In the genomic region with DNA sequence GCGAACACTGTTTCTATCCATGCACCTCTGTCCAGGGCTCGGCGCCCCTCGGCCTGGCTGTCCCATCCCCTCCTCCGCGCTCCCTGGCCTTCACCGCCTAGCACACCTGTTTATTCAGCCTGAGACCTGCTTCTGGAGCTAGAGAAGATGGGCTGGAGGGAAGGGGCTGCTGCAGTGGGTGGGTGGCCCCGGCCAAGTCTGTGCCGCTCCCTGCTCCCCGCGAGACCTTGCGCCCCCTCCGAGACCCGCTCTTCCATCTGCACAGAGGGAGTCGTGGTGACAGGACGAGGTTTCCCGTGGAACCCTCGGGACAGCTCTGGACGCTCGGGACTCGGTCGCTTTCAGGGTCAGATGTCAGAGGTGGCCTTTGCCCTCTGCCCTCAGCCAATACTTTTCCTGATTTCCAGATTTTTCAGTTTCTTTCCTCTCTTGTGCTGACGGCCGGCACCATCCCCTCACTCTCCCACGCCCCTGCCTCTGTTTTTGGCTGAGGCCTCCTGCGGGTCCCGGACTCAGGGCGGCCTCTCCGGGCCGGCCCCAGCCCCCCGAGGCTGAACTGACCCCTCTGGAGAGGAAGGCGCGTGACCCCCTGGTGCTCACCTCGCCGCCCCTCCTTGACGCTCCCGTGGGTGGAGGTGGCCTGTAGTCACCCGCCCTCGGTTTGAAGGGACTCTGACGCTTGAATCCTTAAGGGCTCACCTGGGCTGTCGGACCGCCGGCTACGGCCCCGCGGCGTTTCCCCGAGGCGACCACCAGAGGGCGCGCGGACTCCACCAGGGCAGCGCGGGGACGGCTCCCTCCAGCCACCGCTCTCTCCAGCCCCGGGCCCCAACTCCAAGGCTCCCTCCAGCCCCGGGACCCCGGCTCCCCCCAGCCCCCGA, we compare ENCODE assay signal across 8 cellular contexts. TPM values are rescaled to one million over a fixed set of nuclear protein-coding genes. Genes with fewer than 3 reads are reported as not detected.
DNase-seq lines count a peak whose midpoint lies in the region; ATAC-seq and FAIRE-seq lines count a peak whose summit lies in the region.

No MANE protein-coding gene starts in this region.

- no peaks in the 10 kb centered on the region for H3K9me3 Mint-ChIP-seq in activated naive CD4-positive, alpha-beta T cell treated with anti-CD3 and anti-CD28 coated beads, Interleukin-2, amount 50 U/mL, for 72 hours

- no peaks in the 10 kb centered on the region for H3K4me1 ChIP-seq in small intestine (ENCODE audit: control insufficient read depth in 2 of 2, insufficient read depth in 1 of 2, low read depth in 1 of 2, low read length in 1 of 2)

- H3K36me3 Mint-ChIP-seq in activated naive CD4-positive, alpha-beta T cell treated with anti-CD3 and anti-CD28 coated beads, Interleukin-2, amount 50 U/mL, for 72 hours = no peaks in the 10 kb centered on the region

- no peak overlapping the region for H3K4me3 ChIP-seq in small intestine (ENCODE audit: low read depth in 1 of 2, low read length in 2 of 2)

- 27 to 41% (median 28%) methylated on average over 38 to 60 of the region's 60 CpGs for WGBS in small intestine, 3 donors

- in situ Hi-C loops in SK-MEL-5 (cut with HindIII; ENCODE audit: low pct_unique_long_range_greater_than_20kb, low sequenced_read_pairs) = no loop called here

- FAIRE-seq in small intestine (lab: Jason Lieb, UNC) = no peak

- peaks cover 0 to 11% of the 10 kb centered on the region in 2 donors for H3K27me3 ChIP-seq in small intestine (ENCODE audit: control insufficient read depth in 2 of 2, insufficient read depth in 2 of 2, low read length in 2 of 2)

- no peaks in the 10 kb centered on the region for H3K36me3 ChIP-seq in small intestine (ENCODE audit: control insufficient read depth in 2 of 2, insufficient read depth in 2 of 2, low read length in 2 of 2)

- ATAC-seq in HG03045 (IDR thresholded peaks at IDR 0.05; ENCODE audit: unreplicated experiment) (peak; percentile 49), left ventricle myocardium superior (peak; percentile 89)
- ATAC-seq in activated naive CD4-positive, alpha-beta T cell treated with anti-CD3 and anti-CD28 coated beads, Interleukin-2, amount 50 U/mL, for 72 hours = peak; percentile 76 to 82

- H3K27ac Mint-ChIP-seq in activated naive CD4-positive, alpha-beta T cell treated with anti-CD3 and anti-CD28 coated beads, Interleukin-2, amount 50 U/mL, for 72 hours = no peak overlapping the region

- peak; percentile 27 to 60 (median 45) for DNase-seq in NCI-H1417 (lab: John Stamatoyannopoulos, UW)
- no peak for DNase-seq in NCI-H1417 treated with DMSO at 0.1 percent for 48 hours (lab: John Stamatoyannopoulos, UW)
- peak; percentile 35 for DNase-seq in SK-MEL-5 (ENCODE audit: low read depth, low spot score)
- DNase-seq in activated naive CD4-positive, alpha-beta T cell treated with anti-CD3 and anti-CD28 coated beads, Interleukin-2, amount 50 U/mL, for 72 hours (ENCODE audit: low spot score in 2 of 2) = peak; percentile 66 to 88
- DNase-seq in left ventricle myocardium superior = peak; percentile 76
- peak; percentile 39 for DNase-seq in small intestine
- no peak for DNase-seq in MV-4-11 (lab: John Stamatoyannopoulos, UW)

- H3K27ac ChIP-seq in small intestine (ENCODE audit: low read depth in 1 of 2, low read length in 1 of 2) = no peak overlapping the region

- intact Hi-C loops in left ventricle myocardium superior (cut with micrococcal nuclease) = no loop called here

- no peaks in the 10 kb centered on the region for H3K9me3 ChIP-seq in small intestine (ENCODE audit: control insufficient read depth, low read depth)

RNA-seq across cellular contexts. Expression of gene SHH, which starts 15.6 kb away (rescaled TPM):
- 0.03 and 0.08 TPM in 2 replicates for total RNA-seq in SK-MEL-5 (2014; rRNA removed; shearing (Covaris generic))
- polyA plus RNA-seq in SK-MEL-5 (2015; cell fraction: cytosol; rRNA removed) = 0.09 TPM in 1 of 2 replicates, not detected in the other
- 0.12 TPM in 2 replicates for polyA plus RNA-seq in SK-MEL-5 (2015; cell fraction: nucleus; rRNA removed)
- not detected for total RNA-seq in activated naive CD4-positive, alpha-beta T cell treated with anti-CD3 and anti-CD28 coated beads, Interleukin-2, amount 50 U/mL, for 72 hours
- not detected for total RNA-seq in left ventricle myocardium superior
- polyA plus RNA-seq in small intestine = 1 to 10 TPM in 1 of 3 donors, under 1 TPM in 2; 0.27 to 1.7 (median 0.89) TPM

Comparison
In these comparisons a context has a peak if more than half of its experiments do, and no peak if none do; other contexts are left out.
1. DNase-seq: peak in NCI-H1417 (3 of 3), SK-MEL-5 (single experiment), activated naive CD4-positive, alpha-beta T cell treated with anti-CD3 and anti-CD28 coated beads, Interleukin-2, amount 50 U/mL, for 72 hours (2 of 2), left ventricle myocardium superior (single experiment) and small intestine (single experiment); none in NCI-H1417 treated with DMSO at 0.1 percent for 48 hours (single experiment) and MV-4-11 (single experiment).
2. Peak in every context shown above with its lines, with median percentiles within 50 percentile points of each other: ATAC-seq.